In the genomic region with DNA sequence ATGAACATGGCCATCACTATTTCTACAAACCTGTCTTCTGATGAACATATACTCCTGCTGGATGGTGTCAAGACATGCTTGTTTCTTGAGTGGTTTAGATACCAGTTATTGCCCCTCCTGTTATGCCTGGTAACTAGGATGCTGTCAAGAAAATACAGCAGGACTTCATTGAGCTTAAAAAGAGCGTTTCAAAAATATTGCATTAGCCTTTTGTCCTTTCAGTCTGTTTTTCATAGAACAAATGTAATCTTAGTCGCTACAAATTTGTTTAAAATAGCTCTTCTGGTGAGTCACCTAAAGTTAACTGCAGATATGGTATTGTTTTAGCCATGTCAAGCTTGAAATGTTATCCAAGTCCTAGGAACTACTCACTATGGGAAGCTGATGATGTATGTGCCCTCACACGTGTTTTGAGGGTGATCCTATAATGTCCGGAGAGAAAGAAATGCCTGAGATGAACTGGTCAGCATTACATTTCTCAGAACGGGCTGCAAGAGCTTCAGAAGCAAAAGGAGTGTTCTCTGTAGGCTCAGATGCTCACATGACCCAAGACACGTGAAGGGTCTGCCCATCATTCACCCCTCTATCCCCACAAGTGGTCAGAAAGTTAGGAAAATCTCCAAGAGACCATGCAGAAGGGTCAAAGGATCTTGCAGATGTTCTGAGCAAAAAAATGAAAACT, we compare ENCODE assay signal across 13 cellular contexts. TPM values are rescaled to one million over a fixed set of nuclear protein-coding genes. Genes with fewer than 3 reads are reported as not detected.
DNase-seq lines count a peak whose midpoint lies in the region; ATAC-seq, FAIRE-seq and TF ChIP-seq lines count a peak whose summit lies in the region.
"Had no signal": no experiment of that assay in that cellular context is flagged by ENCODE, and none has a peak within 500 bp of the region (broad histone marks: within the 10 kb centered on the region; RNA-seq: fewer than 3 reads in every experiment).

No MANE protein-coding gene starts in this region.

- no peaks in the 10 kb centered on the region for H3K36me3 ChIP-seq in astrocyte (ENCODE audit: insufficient read depth, low read length)
- no peaks in the 10 kb centered on the region for H3K36me3 ChIP-seq in hepatocyte (replicated peaks; ENCODE audit: insufficient read depth, low read depth)

- FAIRE-seq in astrocyte (lab: Jason Lieb, UNC), result no peak

- H3K9me3 ChIP-seq in astrocyte (ENCODE audit: insufficient read depth, low read depth, low read length), result no peaks in the 10 kb centered on the region
- no peaks in the 10 kb centered on the region for H3K9me3 ChIP-seq in hepatocyte (ENCODE audit: low read depth)

- H3K4me3 ChIP-seq in astrocyte (ENCODE audit: insufficient read depth, low read depth, low read length) (no peak overlapping the region), hepatocyte (no peak overlapping the region)

- H4K20me1 ChIP-seq in astrocyte (ENCODE audit: insufficient read depth, low read length) (no peaks in the 10 kb centered on the region), hepatocyte (ENCODE audit: insufficient read depth, poor library complexity, severe bottlenecking) (no peaks in the 10 kb centered on the region)

- peaks cover 7% of the 10 kb centered on the region for H3K27me3 Mint-ChIP-seq in astrocyte (ENCODE audit: low read depth, unreplicated experiment)
- H3K27me3 Mint-ChIP-seq in stimulated activated memory B cell treated with anti-CD40 and anti-IgM and Interleukin-4, amounts not matched to agents 10 μg/mL and 1 μg/mL and 100 μg/mL, for 72 hours, result peaks cover 27% of the 10 kb centered on the region

- H3K4me3 Mint-ChIP-seq in astrocyte (ENCODE audit: unreplicated experiment), result no peak overlapping the region
- H3K4me3 Mint-ChIP-seq in stimulated activated memory B cell treated with anti-CD40 and anti-IgM and Interleukin-4, amounts not matched to agents 10 μg/mL and 1 μg/mL and 100 μg/mL, for 72 hours, result no peak overlapping the region

- no peak overlapping the region for H2AFZ ChIP-seq in astrocyte (ENCODE audit: low read depth, low read length)
- H2AFZ ChIP-seq in hepatocyte, result no peak overlapping the region

- no peak for ATAC-seq in stimulated activated memory B cell treated with anti-CD40 and anti-IgM and Interleukin-4, amounts not matched to agents 10 μg/mL and 1 μg/mL and 100 μg/mL, for 72 hours
- ATAC-seq in GM19467 (IDR thresholded peaks at IDR 0.05; ENCODE audit: unreplicated experiment) (no peak), GM18873 (IDR thresholded peaks at IDR 0.05; ENCODE audit: low FRiP score, unreplicated experiment) (no peak), HG03342 (IDR thresholded peaks at IDR 0.05; ENCODE audit: unreplicated experiment) (no peak)
- ATAC-seq: activated CD4-positive, CD25-positive, alpha-beta regulatory T cell treated with anti-CD3 and anti-CD28 coated beads, Interleukin-2, amount 50 U/mL, for 24 hours had no signal

- H3K36me3 Mint-ChIP-seq in astrocyte (ENCODE audit: low read depth, unreplicated experiment), result no peaks in the 10 kb centered on the region
- H3K36me3 Mint-ChIP-seq in stimulated activated memory B cell treated with anti-CD40 and anti-IgM and Interleukin-4, amounts not matched to agents 10 μg/mL and 1 μg/mL and 100 μg/mL, for 72 hours, result no peaks in the 10 kb centered on the region

- 62% methylated on average over 6 of the region's 6 CpGs for WGBS in hepatocyte (ENCODE audit: low lambda C conversion rate, missing lambda C conversion rate)

- H3K4me1 ChIP-seq in astrocyte (ENCODE audit: insufficient read depth, low read length) (peaks cover 67% of the 10 kb centered on the region), hepatocyte (ENCODE audit: insufficient read depth) (peaks cover 56% of the 10 kb centered on the region)

- TF ChIP-seq CTCF in astrocyte (IDR thresholded peaks at IDR 0.05; ENCODE audit: insufficient read depth, low read depth, low read length) (no peak), hepatocyte (IDR thresholded peaks at IDR 0.05; ENCODE audit: poor library complexity) (no peak)

- no peak overlapping the region for H3K27ac Mint-ChIP-seq in astrocyte (ENCODE audit: unreplicated experiment)
- peak overlapping the region; percentile 53 for H3K27ac Mint-ChIP-seq in stimulated activated memory B cell treated with anti-CD40 and anti-IgM and Interleukin-4, amounts not matched to agents 10 μg/mL and 1 μg/mL and 100 μg/mL, for 72 hours

- DNase-seq in HCEC 1CT (peak; percentile 95), astrocyte (ENCODE audit: low read depth) (peak; percentile 91), hepatocyte (ENCODE audit: low spot score) (no peak)
- no peak for DNase-seq in stimulated activated CD4-positive, alpha-beta T cell treated with anti-CD3 and anti-CD28 coated beads, Interleukin-4, amount 100 ng/mL, for 4 hours
- DNase-seq: islet precursor cell, NCI-H2081 treated with DMSO at 0.1 percent for 48 hours, SHP77 treated with DMSO at 0.1 percent for 48 hours had no signal

- peak overlapping the region; percentile 68 for H3K27ac ChIP-seq in astrocyte (ENCODE audit: low read depth, low read length)
- H3K27ac ChIP-seq in hepatocyte, result peak overlapping the region; percentile 74
- H3K27ac ChIP-seq: parathyroid adenoma had no signal

- no peaks in the 10 kb centered on the region for H3K9me2 ChIP-seq in hepatocyte (replicated peaks; ENCODE audit: insufficient read depth)

- H3K4me2 ChIP-seq in astrocyte (ENCODE audit: low read length) (peak overlapping the region; percentile 67), hepatocyte (no peak overlapping the region)

- H3K4me1 Mint-ChIP-seq in astrocyte (ENCODE audit: low read depth, unreplicated experiment), result peaks cover 28% of the 10 kb centered on the region
- H3K4me1 Mint-ChIP-seq in stimulated activated memory B cell treated with anti-CD40 and anti-IgM and Interleukin-4, amounts not matched to agents 10 μg/mL and 1 μg/mL and 100 μg/mL, for 72 hours, result peaks cover 13% of the 10 kb centered on the region

- H3K79me2 ChIP-seq in astrocyte (ENCODE audit: insufficient read depth, low read length), result no peaks in the 10 kb centered on the region
- no peaks in the 10 kb centered on the region for H3K79me2 ChIP-seq in hepatocyte
- H3K79me2 ChIP-seq: parathyroid adenoma had no signal

- peak overlapping the region; percentile 57 for H3K9ac ChIP-seq in astrocyte (ENCODE audit: low read length)
- H3K9ac ChIP-seq: parathyroid adenoma had no signal

- H3K27me3 ChIP-seq in astrocyte (ENCODE audit: insufficient read depth, low read length) (no peaks in the 10 kb centered on the region), hepatocyte (no peaks in the 10 kb centered on the region)

- no peaks in the 10 kb centered on the region for H3K9me3 Mint-ChIP-seq in astrocyte (ENCODE audit: unreplicated experiment)
- H3K9me3 Mint-ChIP-seq in stimulated activated memory B cell treated with anti-CD40 and anti-IgM and Interleukin-4, amounts not matched to agents 10 μg/mL and 1 μg/mL and 100 μg/mL, for 72 hours, result no peaks in the 10 kb centered on the region

RNA-seq across cellular contexts. Expression of a gene that starts 20.7 kb away (rescaled TPM):
- total RNA-seq in astrocyte (75.9 and 78.7 TPM in 2 replicates), hepatocyte (74.1 and 87.8 TPM in 2 replicates)
- 84.6 and 90.3 TPM in 2 replicates for polyA plus RNA-seq in hepatocyte

RNA-seq across cellular contexts. Expression of a gene that starts 31.5 kb away (rescaled TPM):
- total RNA-seq in astrocyte, result 43.7 and 50.0 TPM in 2 replicates
- total RNA-seq in hepatocyte, result 74.4 and 83.2 TPM in 2 replicates
- 25.7 and 32.7 TPM in 2 replicates for polyA plus RNA-seq in hepatocyte

Comparison
In these comparisons a context has a peak if more than half of its experiments do, and no peak if none do; other contexts are left out.
1. DNase-seq: peak in HCEC 1CT (single experiment) and astrocyte (single experiment); none in hepatocyte (single experiment) and stimulated activated CD4-positive, alpha-beta T cell treated with anti-CD3 and anti-CD28 coated beads, Interleukin-4, amount 100 ng/mL, for 4 hours (0 of 2).